In genomic region chr5:44809215-44809955, GRCh38 we compare ENCODE assay signal across 7 cellular contexts. TPM values are rescaled to one million over a fixed set of nuclear protein-coding genes. Genes with fewer than 3 reads are reported as not detected.
A peak's percentile ranks its signal among the peaks of the same experiment; 100 is the strongest.
DNase-seq lines count a peak whose midpoint lies in the region; ATAC-seq and TF ChIP-seq lines count a peak whose summit lies in the region.

No MANE protein-coding gene starts in this region.

- TF ChIP-seq CTCF in GM13977 (IDR thresholded peaks at IDR 0.05; ENCODE audit: extremely low read depth, insufficient read depth, missing control alignments) = no peak
- TF ChIP-seq CTCF in MCF 10A (IDR thresholded peaks at IDR 0.05; ENCODE audit: unreplicated experiment) = no peak
- no peak for TF ChIP-seq CTCF in spleen (IDR thresholded peaks at IDR 0.05 in 8 of 11, conservative IDR thresholded peaks at IDR 0.05 in 3 of 11)

- peaks cover 30% of the 10 kb centered on the region for H3K36me3 Mint-ChIP-seq in T-helper 2 cell treated with Interferon-gamma antibody and Interleukin-4, amounts not matched to agents 5 μg/mL and 100 μg/mL, for 36 hours (ENCODE audit: low read depth)
- H3K36me3 Mint-ChIP-seq in MCF 10A (ENCODE audit: insufficient read depth, unreplicated experiment) (peaks cover 42% of the 10 kb centered on the region), immature natural killer cell (peaks cover 0 to 12% (median 8%) of the 10 kb centered on the region in 3 donors)

- peak; percentile 44 for ATAC-seq in HG02610 (IDR thresholded peaks at IDR 0.05; ENCODE audit: unreplicated experiment)

- intact Hi-C loops in MCF 10A (cut with micrococcal nuclease) = no loop called here
- intact Hi-C loops in spleen (cut with DNase I; ENCODE audit: low total_unique reads) = no loop called here

- no peaks in the 10 kb centered on the region for H3K27me3 ChIP-seq in spleen (replicated peaks in 1 of 7)

- in situ Hi-C loops in GM13977 (cut with MboI; ENCODE audit: low pct_unique_long_range_greater_than_20kb, low sequenced_read_pairs, unreplicated experiment) = no loop called here

- H3K4me1 ChIP-seq in spleen = peaks cover 7 to 58% (median 38%) of the 10 kb centered on the region in 6 donors

- H3K9me3 Mint-ChIP-seq in T-helper 2 cell treated with Interferon-gamma antibody and Interleukin-4, amounts not matched to agents 5 μg/mL and 100 μg/mL, for 36 hours = no peaks in the 10 kb centered on the region
- H3K9me3 Mint-ChIP-seq in MCF 10A (ENCODE audit: unreplicated experiment) (no peaks in the 10 kb centered on the region), immature natural killer cell (no peaks in the 10 kb centered on the region)

- H3K4me1 Mint-ChIP-seq in T-helper 2 cell treated with Interferon-gamma antibody and Interleukin-4, amounts not matched to agents 5 μg/mL and 100 μg/mL, for 36 hours (ENCODE audit: low read depth) = peaks cover 38% of the 10 kb centered on the region
- H3K4me1 Mint-ChIP-seq in MCF 10A (ENCODE audit: insufficient read depth, unreplicated experiment) = peaks cover 37% of the 10 kb centered on the region
- peaks cover 45 to 56% of the 10 kb centered on the region in 2 donors for H3K4me1 Mint-ChIP-seq in immature natural killer cell

- DNase-seq in GM13977 (ENCODE audit: low spot score) = peak; percentile 56
- peak; percentile 44 for DNase-seq in NCI-H1092 (lab: John Stamatoyannopoulos, UW)
- peak; percentile 46 for DNase-seq in T-helper 2 cell treated with Interferon-gamma antibody and Interleukin-4, amounts not matched to agents 5 μg/mL and 100 μg/mL, for 36 hours (ENCODE audit: low spot score)
- DNase-seq in MCF 10A (ENCODE audit: unreplicated experiment) = peak; percentile 64
- DNase-seq in immature natural killer cell = peak; percentile 48 to 55 (median 49)
- DNase-seq in spleen = peak; percentile 91

- peak overlapping the region; percentile 98 for H3K4me3 Mint-ChIP-seq in T-helper 2 cell treated with Interferon-gamma antibody and Interleukin-4, amounts not matched to agents 5 μg/mL and 100 μg/mL, for 36 hours
- H3K4me3 Mint-ChIP-seq in MCF 10A (ENCODE audit: unreplicated experiment) (peak overlapping the region; percentile 97), immature natural killer cell (peak overlapping the region; percentile 91 to 97 (median 95))

- peak overlapping the region; percentile 74 to 99 (median 97) for H3K4me3 ChIP-seq in spleen

- no peaks in the 10 kb centered on the region for H3K9me3 ChIP-seq in spleen

- WGBS in spleen, 5 donors = 0 to 2% (median 0%) methylated on average over 15 to 45 of the region's 45 CpGs

- CTCF ChIA-PET in MCF 10A (lab: Yijun Ruan, JAX) = interaction anchor here (0.5 to 1.2 kb wide), 6 partner anchors 34 to 1158 kb away, joined by 3 to 4 read pairs (median 3); no protein-coding TSS in a partner anchor

- H3K27ac Mint-ChIP-seq in T-helper 2 cell treated with Interferon-gamma antibody and Interleukin-4, amounts not matched to agents 5 μg/mL and 100 μg/mL, for 36 hours = peak overlapping the region; percentile 88
- peak overlapping the region; percentile 95 for H3K27ac Mint-ChIP-seq in MCF 10A (ENCODE audit: low read depth, unreplicated experiment)
- peak overlapping the region; percentile 94 to 97 (median 95) for H3K27ac Mint-ChIP-seq in immature natural killer cell

- peak overlapping the region; percentile 86 to 95 (median 91) for H3K27ac ChIP-seq in spleen

- POLR2A ChIA-PET in MCF 10A (lab: Yijun Ruan, JAX) = interaction anchor here (0.6 to 2.1 kb wide), 15 partner anchors 9 to 567 kb away, joined by 3 to 12 read pairs (median 4); no protein-coding TSS in a partner anchor

- H3K27me3 Mint-ChIP-seq in T-helper 2 cell treated with Interferon-gamma antibody and Interleukin-4, amounts not matched to agents 5 μg/mL and 100 μg/mL, for 36 hours (ENCODE audit: low read depth) = peaks cover 2% of the 10 kb centered on the region
- no peaks in the 10 kb centered on the region for H3K27me3 Mint-ChIP-seq in MCF 10A (ENCODE audit: insufficient read depth, unreplicated experiment)
- H3K27me3 Mint-ChIP-seq in immature natural killer cell (ENCODE audit: low read depth in 3 of 3) = peaks cover 3 to 13% (median 10%) of the 10 kb centered on the region in 3 donors

- BruUV-seq in MCF 10A (replicated peaks; lab: Mats Ljungman, UMichigan) = no TSS peak

- TF ChIP-seq POLR2A in spleen (IDR thresholded peaks at IDR 0.05) = no peak

- peaks cover 0 to 36% (median 24%) of the 10 kb centered on the region in 6 donors for H3K36me3 ChIP-seq in spleen

RNA-seq across cellular contexts. Expression of gene MRPS30, which starts 0.6 kb away (rescaled TPM):
- total RNA-seq in MCF 10A (2022) (48.2 and 63.2 TPM in 2 replicates), spleen (10 to 100 TPM; 31.7 to 75.5 (median 38.4) TPM)
- polyA plus RNA-seq in immature natural killer cell (10 to 100 TPM; 41.4 to 73.3 (median 63.6) TPM), spleen (10 to 100 TPM; 18.2 to 21.4 (median 20.5) TPM)

Comparison
In these comparisons a context has a peak if more than half of its experiments do, and no peak if none do; other contexts are left out.
1. Peak in every context shown above with its lines: DNase-seq, ATAC-seq, H3K4me3 ChIP-seq and H3K27ac ChIP-seq.